8 cellular contexts compared by ENCODE assay signal in genomic region chrX:85084770-85085393, GRCh38.
DNase-seq lines count a peak whose midpoint lies in the region; ATAC-seq and TF ChIP-seq lines count a peak whose summit lies in the region.

No MANE protein-coding gene starts in this region.

- TF ChIP-seq CTCF in HL-60 (IDR thresholded peaks at IDR 0.05; ENCODE audit: insufficient read depth, low read length), result peak; percentile 12
- peak; percentile 84 for TF ChIP-seq CTCF in VCaP (conservative IDR thresholded peaks at IDR 0.05)
- TF ChIP-seq CTCF in glutamatergic neuron (IDR thresholded peaks at IDR 0.05; ENCODE audit: partially characterized antibody, unreplicated experiment), result peak; percentile 70

- peak; percentile 61 for ATAC-seq in GM19397 (IDR thresholded peaks at IDR 0.05; ENCODE audit: unreplicated experiment)
- peak in 1 of 2 donors; percentile 58 for ATAC-seq in stimulated activated naive B cell treated with anti-CD40 and anti-IgM and Interleukin-4, amounts not matched to agents 10 μg/mL and 1 μg/mL and 100 μg/mL, for 72 hours (replicated peaks)

- peak; percentile 11 for DNase-seq in NCI-H1694 treated with DMSO at 0.1 percent for 48 hours (lab: John Stamatoyannopoulos, UW)
- DNase-seq in NCI-H1694 (lab: John Stamatoyannopoulos, UW), result no peak
- peak in 1 of 2 experiments; percentile 15 for DNase-seq in HL-60 (ENCODE audit: low read depth in 1 of 2, low spot score in 1 of 2)
- no peak for DNase-seq in glutamatergic neuron
- DNase-seq in stimulated activated naive B cell treated with anti-CD40 and anti-IgM and Interleukin-4, amounts not matched to agents 10 μg/mL and 1 μg/mL and 100 μg/mL, for 72 hours, result peak; percentile 8
- DNase-seq in islet precursor cell, result no peak

- H3K9me3 Mint-ChIP-seq in glutamatergic neuron (ENCODE audit: unreplicated experiment), result no peaks in the 10 kb centered on the region
- H3K9me3 Mint-ChIP-seq in stimulated activated naive B cell treated with anti-CD40 and anti-IgM and Interleukin-4, amounts not matched to agents 10 μg/mL and 1 μg/mL and 100 μg/mL, for 72 hours, result no peaks in the 10 kb centered on the region

- no peaks in the 10 kb centered on the region for H3K36me3 Mint-ChIP-seq in glutamatergic neuron (ENCODE audit: unreplicated experiment)
- H3K36me3 Mint-ChIP-seq in stimulated activated naive B cell treated with anti-CD40 and anti-IgM and Interleukin-4, amounts not matched to agents 10 μg/mL and 1 μg/mL and 100 μg/mL, for 72 hours, result peaks cover 21 to 25% of the 10 kb centered on the region in 2 donors

- no peaks in the 10 kb centered on the region for H3K4me1 Mint-ChIP-seq in glutamatergic neuron (ENCODE audit: low read depth, unreplicated experiment)
- no peaks in the 10 kb centered on the region for H3K4me1 Mint-ChIP-seq in stimulated activated naive B cell treated with anti-CD40 and anti-IgM and Interleukin-4, amounts not matched to agents 10 μg/mL and 1 μg/mL and 100 μg/mL, for 72 hours

- no peaks in the 10 kb centered on the region for H3K27me3 ChIP-seq in HL-60 (ENCODE audit: insufficient read depth, poor library complexity, severe bottlenecking)

- no peak overlapping the region for H3K4me3 Mint-ChIP-seq in glutamatergic neuron (ENCODE audit: unreplicated experiment)
- H3K4me3 Mint-ChIP-seq in stimulated activated naive B cell treated with anti-CD40 and anti-IgM and Interleukin-4, amounts not matched to agents 10 μg/mL and 1 μg/mL and 100 μg/mL, for 72 hours, result no peak overlapping the region

- no peak overlapping the region for H3K27ac ChIP-seq in HL-60 (replicated peaks)
- H3K27ac ChIP-seq in VCaP, result no peak overlapping the region

- no peak overlapping the region for H3K27ac Mint-ChIP-seq in glutamatergic neuron (ENCODE audit: unreplicated experiment)
- no peak overlapping the region for H3K27ac Mint-ChIP-seq in stimulated activated naive B cell treated with anti-CD40 and anti-IgM and Interleukin-4, amounts not matched to agents 10 μg/mL and 1 μg/mL and 100 μg/mL, for 72 hours

- H3K27me3 Mint-ChIP-seq in glutamatergic neuron (ENCODE audit: unreplicated experiment), result no peaks in the 10 kb centered on the region
- no peaks in the 10 kb centered on the region for H3K27me3 Mint-ChIP-seq in stimulated activated naive B cell treated with anti-CD40 and anti-IgM and Interleukin-4, amounts not matched to agents 10 μg/mL and 1 μg/mL and 100 μg/mL, for 72 hours

- H3K4me3 ChIP-seq in HL-60 (replicated peaks; ENCODE audit: insufficient read depth, low read length), result no peak overlapping the region

Comparison
In these comparisons a context has a peak if more than half of its experiments do, and no peak if none do; other contexts are left out.
1. DNase-seq: peak in NCI-H1694 treated with DMSO at 0.1 percent for 48 hours (single experiment) and stimulated activated naive B cell treated with anti-CD40 and anti-IgM and Interleukin-4, amounts not matched to agents 10 μg/mL and 1 μg/mL and 100 μg/mL, for 72 hours (single experiment); none in NCI-H1694 (single experiment), glutamatergic neuron (single experiment) and islet precursor cell (single experiment).
2. CTCF ChIP-seq: peak in every context shown above with its lines; median percentile 84 in VCaP; 70 in glutamatergic neuron; 12 in HL-60.